ENCODE assay signal across 26 cellular contexts in the genomic region with DNA sequence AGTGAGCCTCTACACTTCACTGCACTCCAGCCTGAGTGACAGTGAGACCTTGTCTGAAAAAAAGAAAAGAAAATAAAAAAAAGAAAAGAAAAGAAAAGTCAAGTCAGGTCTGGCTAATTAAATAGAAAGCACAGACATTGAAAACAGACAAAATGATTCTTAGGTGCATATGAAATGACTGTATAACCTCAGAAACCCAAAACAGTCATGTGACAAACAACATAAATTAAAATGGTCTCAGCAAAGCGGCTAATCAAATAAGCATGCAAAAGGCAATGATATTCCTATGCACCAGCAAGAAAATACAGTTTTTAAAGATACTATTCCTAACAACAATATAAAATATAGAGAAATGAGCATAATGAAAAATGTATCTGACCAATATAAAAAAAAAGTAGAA.
"Had no signal": no experiment of that assay in that cellular context is flagged by ENCODE, and none has a peak within 500 bp of the region (broad histone marks: within the 10 kb centered on the region; RNA-seq: fewer than 3 reads in every experiment).

No MANE protein-coding gene starts in this region.

- H3K4me1 Mint-ChIP-seq: immature natural killer cell; naive B cell; natural killer cell; stimulated activated effector memory CD8-positive, alpha-beta T cell treated with anti-CD3 and anti-CD28 coated beads, Interleukin-12 subunit alpha, Interleukin-12 subunit beta, amount 100 ng/mL, for 72 hours had no signal

- H3K36me3 Mint-ChIP-seq: immature natural killer cell; naive B cell; natural killer cell; stimulated activated effector memory CD8-positive, alpha-beta T cell treated with anti-CD3 and anti-CD28 coated beads, Interleukin-12 subunit alpha, Interleukin-12 subunit beta, amount 100 ng/mL, for 72 hours had no signal

- H3K27me3 Mint-ChIP-seq: progenitor cell of endocrine pancreas; stimulated activated naive CD8-positive, alpha-beta T cell treated with anti-CD3 and anti-CD28 coated beads, Interleukin-15, Interleukin-2, amounts not matched to agents 100 ng/mL and 50 ng/mL, for 24 hours had no signal

- H3K4me3 Mint-ChIP-seq: immature natural killer cell; mesothelial cell of epicardium; naive B cell; natural killer cell; nephron progenitor cell; stimulated activated effector memory CD8-positive, alpha-beta T cell treated with anti-CD3 and anti-CD28 coated beads, Interleukin-12 subunit alpha, Interleukin-12 subunit beta, amount 100 ng/mL, for 72 hours; stimulated activated naive CD8-positive, alpha-beta T cell treated with anti-CD3 and anti-CD28 coated beads, Interleukin-15, Interleukin-2, amounts not matched to agents 100 ng/mL and 50 ng/mL, for 24 hours had no signal

- H3K9me3 ChIP-seq: lower lobe of right lung, ovary, right lobe of liver, suprapubic skin, thoracic aorta, tibial artery, upper lobe of right lung had no signal

- H3K4me1 ChIP-seq: lower lobe of right lung, right lobe of liver, suprapubic skin, tibial artery had no signal

- H3K27ac Mint-ChIP-seq: immature natural killer cell; mesothelial cell of epicardium; natural killer cell; progenitor cell of endocrine pancreas; stimulated activated effector memory CD8-positive, alpha-beta T cell treated with anti-CD3 and anti-CD28 coated beads, Interleukin-12 subunit alpha, Interleukin-12 subunit beta, amount 100 ng/mL, for 72 hours; stimulated activated naive CD8-positive, alpha-beta T cell treated with anti-CD3 and anti-CD28 coated beads, Interleukin-15, Interleukin-2, amounts not matched to agents 100 ng/mL and 50 ng/mL, for 24 hours had no signal

- H3K27me3 ChIP-seq: ovary, right lobe of liver, suprapubic skin, tibial artery, upper lobe of right lung had no signal

- FAIRE-seq: islet of Langerhans, kidney, urothelium cell line had no signal

- H3K9me3 Mint-ChIP-seq: immature natural killer cell; mesothelial cell of epicardium; naive B cell; natural killer cell; nephron progenitor cell; stimulated activated effector memory CD8-positive, alpha-beta T cell treated with anti-CD3 and anti-CD28 coated beads, Interleukin-12 subunit alpha, Interleukin-12 subunit beta, amount 100 ng/mL, for 72 hours; stimulated activated naive CD8-positive, alpha-beta T cell treated with anti-CD3 and anti-CD28 coated beads, Interleukin-15, Interleukin-2, amounts not matched to agents 100 ng/mL and 50 ng/mL, for 24 hours had no signal

- H3K36me3 ChIP-seq: ovary, right lobe of liver, suprapubic skin, thoracic aorta, upper lobe of right lung had no signal

- H3K4me3 ChIP-seq: lower lobe of right lung, ovary, right lobe of liver, skin epidermis, suprapubic skin, thoracic aorta, tibial artery, upper lobe of right lung had no signal

- DNase-seq: hypothalamus; immature natural killer cell; kidney; lower lobe of right lung; mammary epithelial cell; mesenchymal stem cell; naive B cell; natural killer cell; nephron progenitor cell; ovary; retina; right lobe of liver; stimulated activated CD4-positive, alpha-beta T cell treated with anti-CD3 and anti-CD28 coated beads, Interleukin-4, amount 100 ng/mL, for 24 hours; stimulated activated naive CD4-positive, alpha-beta T cell; tibial artery; trophoblast cell; upper lobe of right lung had no signal

- H3K27ac ChIP-seq: ovary, right lobe of liver, skin epidermis, suprapubic skin, thoracic aorta, tibial artery, upper lobe of right lung had no signal

- ATAC-seq: lower lobe of right lung; natural killer cell; right lobe of liver; stimulated activated effector memory CD8-positive, alpha-beta T cell treated with anti-CD3 and anti-CD28 coated beads, Interleukin-12 subunit alpha, Interleukin-12 subunit beta, amount 100 ng/mL, for 72 hours; upper lobe of right lung had no signal
